11 cellular contexts compared by ENCODE assay signal in the genomic region with DNA sequence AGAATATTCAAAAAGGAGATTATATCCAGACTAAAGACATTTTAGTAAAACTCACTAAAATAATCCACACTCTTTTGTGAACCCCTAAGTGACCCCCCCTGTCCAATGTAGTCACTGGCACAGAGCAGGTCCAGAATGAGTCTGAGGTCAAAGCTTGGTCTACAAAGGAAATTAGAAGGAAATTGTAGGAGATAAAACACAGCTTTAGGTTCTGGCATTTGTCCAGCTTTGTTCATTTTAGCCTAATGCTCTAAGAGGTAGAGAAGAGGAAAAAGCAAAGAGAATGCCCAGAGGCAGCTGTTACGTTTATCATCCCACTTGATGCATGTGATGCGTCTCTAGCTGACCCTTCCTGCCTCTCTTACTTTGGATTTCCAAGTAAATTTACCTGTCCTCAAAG.
A peak's percentile ranks its signal among the peaks of the same experiment; 100 is the strongest.
DNase-seq lines count a peak whose midpoint lies in the region; ATAC-seq and TF ChIP-seq lines count a peak whose summit lies in the region.
"Had no signal": no experiment of that assay in that cellular context is flagged by ENCODE, and none has a peak within 500 bp of the region (broad histone marks: within the 10 kb centered on the region; RNA-seq: fewer than 3 reads in every experiment).

No MANE protein-coding gene starts in this region.

- no peak overlapping the region for H3K27ac Mint-ChIP-seq in WTC11
- no peak overlapping the region for H3K27ac Mint-ChIP-seq in activated naive CD8-positive, alpha-beta T cell treated with anti-CD3 and anti-CD28 coated beads for 36 hours
- H3K27ac Mint-ChIP-seq: activated naive CD4-positive, alpha-beta T cell treated with anti-CD3 and anti-CD28 coated beads for 36 hours had no signal

- H3K36me3 ChIP-seq in ascending aorta = peaks cover 0 to 6% of the 10 kb centered on the region in 2 donors
- no peaks in the 10 kb centered on the region for H3K36me3 ChIP-seq in mucosa of rectum (ENCODE audit: control insufficient read depth in 2 of 2, insufficient read depth in 2 of 2, low read length in 2 of 2)
- no peaks in the 10 kb centered on the region for H3K36me3 ChIP-seq in gastrocnemius medialis

- no peaks in the 10 kb centered on the region for H3K9me3 ChIP-seq in ascending aorta
- no peaks in the 10 kb centered on the region for H3K9me3 ChIP-seq in mucosa of rectum (ENCODE audit: control insufficient read depth in 2 of 2, low read length in 2 of 2)
- no peaks in the 10 kb centered on the region for H3K9me3 ChIP-seq in gastrocnemius medialis

- no peak overlapping the region for H3K4me3 Mint-ChIP-seq in WTC11
- no peak overlapping the region for H3K4me3 Mint-ChIP-seq in activated naive CD8-positive, alpha-beta T cell treated with anti-CD3 and anti-CD28 coated beads for 36 hours
- H3K4me3 Mint-ChIP-seq: activated naive CD4-positive, alpha-beta T cell treated with anti-CD3 and anti-CD28 coated beads for 36 hours had no signal

- DNase-seq in DMS153 (lab: John Stamatoyannopoulos, UW) (peak; percentile 74), NCI-H146 treated with DMSO at 0.1 percent for 48 hours (lab: John Stamatoyannopoulos, UW; ENCODE audit: unreplicated experiment) (peak; percentile 58), ascending aorta (ENCODE audit: low spot score in 2 of 2) (no peak), WTC11 (ENCODE audit: low spot score) (no peak), SHP77 treated with DMSO at 0.1 percent for 48 hours (lab: John Stamatoyannopoulos, UW) (no peak), gastrocnemius medialis (no peak)
- no peak for DNase-seq in activated naive CD8-positive, alpha-beta T cell treated with anti-CD3 and anti-CD28 coated beads for 36 hours
- DNase-seq: activated CD4-positive, alpha-beta T cell treated with anti-CD3 and anti-CD28 coated beads for 1 hour; activated naive CD4-positive, alpha-beta T cell treated with anti-CD3 and anti-CD28 coated beads for 36 hours; left cardiac atrium had no signal

- intact Hi-C loops in ascending aorta (cut with DNase I) (loop anchor here (2.0 to 5.0 kb wide), 3 partner anchors 37 to 64 kb away; a partner anchor contains a TSS), gastrocnemius medialis (cut with DNase I; ENCODE audit: low total_unique reads) (no loop called here)

- H3K4me3 ChIP-seq in ascending aorta (peak overlapping the region in 1 of 2 donors; percentile 49), mucosa of rectum (ENCODE audit: low read length in 2 of 2) (no peak overlapping the region), gastrocnemius medialis (no peak overlapping the region)

- H3K4me1 ChIP-seq in ascending aorta (peaks cover 0 to 27% of the 10 kb centered on the region in 2 donors), mucosa of rectum (ENCODE audit: control insufficient read depth in 2 of 2, insufficient read depth in 2 of 2, low read length in 2 of 2) (peaks cover 0 to 2% of the 10 kb centered on the region in 2 donors), gastrocnemius medialis (peaks cover 8 to 10% of the 10 kb centered on the region in 2 donors)

- no peak overlapping the region for H3K9ac ChIP-seq in mucosa of rectum (ENCODE audit: low read depth in 1 of 2, low read length in 2 of 2)

- H3K36me3 Mint-ChIP-seq in WTC11 = no peaks in the 10 kb centered on the region
- H3K36me3 Mint-ChIP-seq in activated naive CD8-positive, alpha-beta T cell treated with anti-CD3 and anti-CD28 coated beads for 36 hours = no peaks in the 10 kb centered on the region

- H3K4me1 Mint-ChIP-seq in WTC11 = no peaks in the 10 kb centered on the region
- no peaks in the 10 kb centered on the region for H3K4me1 Mint-ChIP-seq in activated naive CD8-positive, alpha-beta T cell treated with anti-CD3 and anti-CD28 coated beads for 36 hours

- in situ Hi-C loops in gastrocnemius medialis (cut with MboI; ENCODE audit: low sequenced_read_pairs in 4 of 4) = no loop called here

- H3K27ac ChIP-seq in ascending aorta (peak overlapping the region; percentile 43 to 64), mucosa of rectum (ENCODE audit: low read depth in 2 of 2, low read length in 2 of 2) (peak overlapping the region; percentile 0 to 20), gastrocnemius medialis (peak overlapping the region in 2 of 4 donors; percentile 8 to 38)

- H3K27me3 ChIP-seq in ascending aorta = no peaks in the 10 kb centered on the region
- H3K27me3 ChIP-seq in mucosa of rectum (ENCODE audit: control insufficient read depth in 2 of 2, insufficient read depth in 2 of 2, low read length in 2 of 2) = no peaks in the 10 kb centered on the region
- H3K27me3 ChIP-seq in gastrocnemius medialis = no peaks in the 10 kb centered on the region

- POLR2A ChIA-PET in WTC11 (lab: Charles Lee) = no interaction called here

- TF ChIP-seq CTCF in ascending aorta (IDR thresholded peaks at IDR 0.05) = no peak
- TF ChIP-seq CTCF in WTC11 (IDR thresholded peaks at IDR 0.05) = no peak
- no peak for TF ChIP-seq CTCF in gastrocnemius medialis (IDR thresholded peaks at IDR 0.05 in 4 of 5, conservative IDR thresholded peaks at IDR 0.05 in 1 of 5)

- no peaks in the 10 kb centered on the region for H3K27me3 Mint-ChIP-seq in WTC11 (ENCODE audit: low read depth)
- H3K27me3 Mint-ChIP-seq in activated naive CD8-positive, alpha-beta T cell treated with anti-CD3 and anti-CD28 coated beads for 36 hours = no peaks in the 10 kb centered on the region

- no peaks in the 10 kb centered on the region for H3K9me3 Mint-ChIP-seq in WTC11
- H3K9me3 Mint-ChIP-seq in activated naive CD8-positive, alpha-beta T cell treated with anti-CD3 and anti-CD28 coated beads for 36 hours = no peaks in the 10 kb centered on the region
- H3K9me3 Mint-ChIP-seq: activated naive CD4-positive, alpha-beta T cell treated with anti-CD3 and anti-CD28 coated beads for 36 hours had no signal

- no peak for TF ChIP-seq POLR2A in gastrocnemius medialis (IDR thresholded peaks at IDR 0.05)

- CTCF ChIA-PET in WTC11 (lab: Charles Lee) = no interaction called here

- ATAC-seq in WTC11 (no peak), gastrocnemius medialis (no peak)

TF ChIP-seq in WTC11, 78 proteins besides CTCF, POLR2A, EP300 and RAD21 (continues in another document):
- no peak for TF ChIP-seq NR1H2 (CRISPR knock-in tag; IDR thresholded peaks at IDR 0.05)
- TF ChIP-seq FOXP1 (CRISPR knock-in tag; IDR thresholded peaks at IDR 0.05; ENCODE audit: borderline replicate concordance) = no peak
- TF ChIP-seq, protein P1, sequence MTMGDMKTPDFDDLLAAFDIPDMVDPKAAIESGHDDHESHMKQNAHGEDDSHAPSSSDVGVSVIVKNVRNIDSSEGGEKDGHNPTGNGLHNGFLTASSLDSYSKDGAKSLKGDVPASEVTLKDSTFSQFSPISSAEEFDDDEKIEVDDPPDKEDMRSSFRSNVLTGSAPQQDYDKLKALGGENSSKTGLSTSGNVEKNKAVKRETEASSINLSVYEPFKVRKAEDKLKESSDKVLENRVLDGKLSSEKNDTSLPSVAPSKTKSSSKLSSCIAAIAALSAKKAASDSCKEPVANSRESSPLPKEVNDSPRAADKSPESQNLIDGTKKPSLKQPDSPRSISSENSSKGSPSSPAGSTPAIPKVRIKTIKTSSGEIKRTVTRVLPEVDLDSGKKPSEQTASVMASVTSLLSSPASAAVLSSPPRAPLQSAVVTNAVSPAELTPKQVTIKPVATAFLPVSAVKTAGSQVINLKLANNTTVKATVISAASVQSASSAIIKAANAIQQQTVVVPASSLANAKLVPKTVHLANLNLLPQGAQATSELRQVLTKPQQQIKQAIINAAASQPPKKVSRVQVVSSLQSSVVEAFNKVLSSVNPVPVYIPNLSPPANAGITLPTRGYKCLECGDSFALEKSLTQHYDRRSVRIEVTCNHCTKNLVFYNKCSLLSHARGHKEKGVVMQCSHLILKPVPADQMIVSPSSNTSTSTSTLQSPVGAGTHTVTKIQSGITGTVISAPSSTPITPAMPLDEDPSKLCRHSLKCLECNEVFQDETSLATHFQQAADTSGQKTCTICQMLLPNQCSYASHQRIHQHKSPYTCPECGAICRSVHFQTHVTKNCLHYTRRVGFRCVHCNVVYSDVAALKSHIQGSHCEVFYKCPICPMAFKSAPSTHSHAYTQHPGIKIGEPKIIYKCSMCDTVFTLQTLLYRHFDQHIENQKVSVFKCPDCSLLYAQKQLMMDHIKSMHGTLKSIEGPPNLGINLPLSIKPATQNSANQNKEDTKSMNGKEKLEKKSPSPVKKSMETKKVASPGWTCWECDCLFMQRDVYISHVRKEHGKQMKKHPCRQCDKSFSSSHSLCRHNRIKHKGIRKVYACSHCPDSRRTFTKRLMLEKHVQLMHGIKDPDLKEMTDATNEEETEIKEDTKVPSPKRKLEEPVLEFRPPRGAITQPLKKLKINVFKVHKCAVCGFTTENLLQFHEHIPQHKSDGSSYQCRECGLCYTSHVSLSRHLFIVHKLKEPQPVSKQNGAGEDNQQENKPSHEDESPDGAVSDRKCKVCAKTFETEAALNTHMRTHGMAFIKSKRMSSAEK (CRISPR knock-in tag; IDR thresholded peaks at IDR 0.05; ENCODE audit: borderline replicate concordance) = no peak
- TF ChIP-seq NFYB (CRISPR knock-in tag; conservative IDR thresholded peaks at IDR 0.05; ENCODE audit: low read depth) = no peak
- TF ChIP-seq RORB (CRISPR knock-in tag; IDR thresholded peaks at IDR 0.05) = no peak
- TF ChIP-seq, protein P2, sequence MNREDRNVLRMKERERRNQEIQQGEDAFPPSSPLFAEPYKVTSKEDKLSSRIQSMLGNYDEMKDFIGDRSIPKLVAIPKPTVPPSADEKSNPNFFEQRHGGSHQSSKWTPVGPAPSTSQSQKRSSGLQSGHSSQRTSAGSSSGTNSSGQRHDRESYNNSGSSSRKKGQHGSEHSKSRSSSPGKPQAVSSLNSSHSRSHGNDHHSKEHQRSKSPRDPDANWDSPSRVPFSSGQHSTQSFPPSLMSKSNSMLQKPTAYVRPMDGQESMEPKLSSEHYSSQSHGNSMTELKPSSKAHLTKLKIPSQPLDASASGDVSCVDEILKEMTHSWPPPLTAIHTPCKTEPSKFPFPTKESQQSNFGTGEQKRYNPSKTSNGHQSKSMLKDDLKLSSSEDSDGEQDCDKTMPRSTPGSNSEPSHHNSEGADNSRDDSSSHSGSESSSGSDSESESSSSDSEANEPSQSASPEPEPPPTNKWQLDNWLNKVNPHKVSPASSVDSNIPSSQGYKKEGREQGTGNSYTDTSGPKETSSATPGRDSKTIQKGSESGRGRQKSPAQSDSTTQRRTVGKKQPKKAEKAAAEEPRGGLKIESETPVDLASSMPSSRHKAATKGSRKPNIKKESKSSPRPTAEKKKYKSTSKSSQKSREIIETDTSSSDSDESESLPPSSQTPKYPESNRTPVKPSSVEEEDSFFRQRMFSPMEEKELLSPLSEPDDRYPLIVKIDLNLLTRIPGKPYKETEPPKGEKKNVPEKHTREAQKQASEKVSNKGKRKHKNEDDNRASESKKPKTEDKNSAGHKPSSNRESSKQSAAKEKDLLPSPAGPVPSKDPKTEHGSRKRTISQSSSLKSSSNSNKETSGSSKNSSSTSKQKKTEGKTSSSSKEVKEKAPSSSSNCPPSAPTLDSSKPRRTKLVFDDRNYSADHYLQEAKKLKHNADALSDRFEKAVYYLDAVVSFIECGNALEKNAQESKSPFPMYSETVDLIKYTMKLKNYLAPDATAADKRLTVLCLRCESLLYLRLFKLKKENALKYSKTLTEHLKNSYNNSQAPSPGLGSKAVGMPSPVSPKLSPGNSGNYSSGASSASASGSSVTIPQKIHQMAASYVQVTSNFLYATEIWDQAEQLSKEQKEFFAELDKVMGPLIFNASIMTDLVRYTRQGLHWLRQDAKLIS (CRISPR knock-in tag; IDR thresholded peaks at IDR 0.05; ENCODE audit: borderline replicate concordance) = no peak
- TF ChIP-seq ZNF671 (CRISPR knock-in tag; IDR thresholded peaks at IDR 0.05) = no peak

Comparison
In these comparisons a context has a peak if more than half of its experiments do, and no peak if none do; other contexts are left out.
1. DNase-seq: peak in DMS153 (single experiment) and NCI-H146 treated with DMSO at 0.1 percent for 48 hours (single experiment); none in ascending aorta (0 of 2), WTC11 (single experiment), SHP77 treated with DMSO at 0.1 percent for 48 hours (single experiment), activated naive CD8-positive, alpha-beta T cell treated with anti-CD3 and anti-CD28 coated beads for 36 hours (single experiment) and gastrocnemius medialis (0 of 2).